ENCODE assay signal across 8 cellular contexts in genomic region chr10:48289652-48290238, GRCh38. TPM values are rescaled to one million over a fixed set of nuclear protein-coding genes. Genes with fewer than 3 reads are reported as not detected.
DNase-seq lines count a peak whose midpoint lies in the region; ATAC-seq and TF ChIP-seq lines count a peak whose summit lies in the region.

No MANE protein-coding gene starts in this region.

- 19 to 30% methylated on average over 8 of the region's 8 CpGs for WGBS in GM23248 (ENCODE audit: low coverage in 1 of 2, low lambda C conversion rate in 2 of 2, missing lambda C conversion rate in 2 of 2), 2 experiments

- no peak overlapping the region for H3K4me3 ChIP-seq in DND-41 (ENCODE audit: low read depth in 1 of 2, low read length in 2 of 2)
- H3K4me3 ChIP-seq in GM23248: no peak overlapping the region
- H3K4me3 ChIP-seq in tibial artery: no peak overlapping the region

- intact Hi-C loops in tibial artery (cut with DNase I; ENCODE audit: low total_unique reads): no loop called here

- H3K79me2 ChIP-seq in DND-41 (ENCODE audit: insufficient read depth, low read length): no peaks in the 10 kb centered on the region
- no peaks in the 10 kb centered on the region for H3K79me2 ChIP-seq in GM23248 (ENCODE audit: insufficient read depth)

- peak overlapping the region; percentile 50 for H3K27ac Mint-ChIP-seq in endothelial cell (ENCODE audit: unreplicated experiment)

- peak; percentile 54 for DNase-seq in DND-41
- peak; percentile 66 for DNase-seq in GM23248
- peak; percentile 20 for DNase-seq in NCI-H1048 (lab: John Stamatoyannopoulos, UW)
- peak; percentile 17 to 28 for DNase-seq in activated CD4-positive, alpha-beta T cell treated with anti-CD3 and anti-CD28 coated beads, Interleukin-2, amount 50 U/mL, for 4 hours
- peak; percentile 75 for DNase-seq in endothelial cell (ENCODE audit: low spot score)
- DNase-seq in mucosa of gallbladder (ENCODE audit: low spot score): peak; percentile 38
- DNase-seq in tibial artery: peak in 1 of 2 donors; percentile 43
- no peak for DNase-seq in ureter (ENCODE audit: low spot score)

- H3K4me2 ChIP-seq in DND-41 (ENCODE audit: insufficient read depth, low read length) (no peak overlapping the region), GM23248 (ENCODE audit: unreplicated experiment) (no peak overlapping the region)

- H3F3A ChIP-seq in GM23248 (ENCODE audit: insufficient read depth): no peaks in the 10 kb centered on the region

- no peaks in the 10 kb centered on the region for H3K9me3 Mint-ChIP-seq in endothelial cell (ENCODE audit: unreplicated experiment)

- H3K27me3 Mint-ChIP-seq in endothelial cell (ENCODE audit: unreplicated experiment): peaks cover 3% of the 10 kb centered on the region

- peak; percentile 57 for TF ChIP-seq CTCF in DND-41 (IDR thresholded peaks at IDR 0.05; ENCODE audit: borderline replicate concordance, extremely low read depth, low read length, poor library complexity, severe bottlenecking)
- TF ChIP-seq CTCF in endothelial cell (IDR thresholded peaks at IDR 0.05; ENCODE audit: unreplicated experiment): peak; percentile 78
- peak; percentile 62 to 71 for TF ChIP-seq CTCF in tibial artery (IDR thresholded peaks at IDR 0.05)

- no peak overlapping the region for H3K4me3 Mint-ChIP-seq in endothelial cell (ENCODE audit: unreplicated experiment)

- no peaks in the 10 kb centered on the region for H4K20me1 ChIP-seq in DND-41 (ENCODE audit: insufficient read depth, low read length)
- no peaks in the 10 kb centered on the region for H4K20me1 ChIP-seq in GM23248 (ENCODE audit: insufficient read depth)

- H3K27me3 ChIP-seq in DND-41 (ENCODE audit: insufficient read depth, low read length, poor library complexity) (no peaks in the 10 kb centered on the region), GM23248 (replicated peaks; ENCODE audit: insufficient read depth) (peaks cover 36% of the 10 kb centered on the region), tibial artery (peaks cover 0 to 5% of the 10 kb centered on the region in 2 donors)

- no peaks in the 10 kb centered on the region for H3K36me3 Mint-ChIP-seq in endothelial cell (ENCODE audit: low read depth, unreplicated experiment)

- peaks cover 4% of the 10 kb centered on the region for H3K9me3 ChIP-seq in DND-41 (ENCODE audit: insufficient read depth, low read length, severe bottlenecking)
- H3K9me3 ChIP-seq in GM23248 (ENCODE audit: low read depth): no peaks in the 10 kb centered on the region
- H3K9me3 ChIP-seq in tibial artery: no peaks in the 10 kb centered on the region

- H3K27ac ChIP-seq in DND-41 (ENCODE audit: low read length) (peak overlapping the region; percentile 94), GM23248 (no peak overlapping the region), tibial artery (no peak overlapping the region)

- no peak overlapping the region for H2AFZ ChIP-seq in DND-41 (ENCODE audit: low read depth, low read length)
- H2AFZ ChIP-seq in GM23248: peak overlapping the region; percentile 47; the same call in 1 of the 2 replicates

- ATAC-seq in DND-41 (ENCODE audit: insufficient read depth, low read depth): no peak

- H3K4me1 ChIP-seq in DND-41 (ENCODE audit: insufficient read depth, low read length) (peaks cover 88% of the 10 kb centered on the region), GM23248 (ENCODE audit: insufficient read depth) (no peaks in the 10 kb centered on the region), tibial artery (peaks cover 0 to 11% (median 0%) of the 10 kb centered on the region in 4 donors)

- H3K36me3 ChIP-seq in DND-41 (ENCODE audit: insufficient read depth, low read length): no peaks in the 10 kb centered on the region
- no peaks in the 10 kb centered on the region for H3K36me3 ChIP-seq in GM23248 (ENCODE audit: low read depth)
- H3K36me3 ChIP-seq in tibial artery: no peaks in the 10 kb centered on the region

- in situ Hi-C loops in GM23248 (cut with MboI): no loop called here

- no peaks in the 10 kb centered on the region for H3K9me2 ChIP-seq in GM23248 (ENCODE audit: insufficient read depth)

- peaks cover 11% of the 10 kb centered on the region for H3K4me1 Mint-ChIP-seq in endothelial cell (ENCODE audit: unreplicated experiment)

- H3K9ac ChIP-seq in DND-41 (ENCODE audit: low read depth, low read length) (no peak overlapping the region; the same call in 1 of the 2 replicates), GM23248 (no peak overlapping the region)

RNA-seq across cellular contexts. Expression of gene FRMPD2, which starts 15.2 kb away (rescaled TPM):
- not detected in 2 replicates for total RNA-seq in GM23248 (2014; rRNA removed; shearing (Covaris generic))
- polyA plus RNA-seq in GM23248 (2016; fragmentation: Nextera tagmentation; extraction: Ambion mirVana): not detected in 2 replicates
- total RNA-seq in endothelial cell (ENCODE audit: unreplicated experiment): not detected
- total RNA-seq in mucosa of gallbladder: 0.23 TPM
- total RNA-seq in ureter: 3.4 TPM

RNA-seq across cellular contexts. Expression of gene MAPK8, which starts 16.7 kb away (rescaled TPM):
- 63.6 and 78.7 TPM in 2 replicates for total RNA-seq in GM23248 (2014; rRNA removed; shearing (Covaris generic))
- polyA plus RNA-seq in GM23248 (2016; fragmentation: Nextera tagmentation; extraction: Ambion mirVana): 44.4 and 54.2 TPM in 2 replicates
- total RNA-seq in endothelial cell (ENCODE audit: unreplicated experiment) (53.7 TPM), mucosa of gallbladder (40.0 TPM), ureter (49.3 TPM)
